ENCODE assay signal across 8 cellular contexts in genomic region chr5:133025804-133026663, GRCh38. TPM values are rescaled to one million over a fixed set of nuclear protein-coding genes. Genes with fewer than 3 reads are reported as not detected.
DNase-seq lines count a peak whose midpoint lies in the region; ATAC-seq and TF ChIP-seq lines count a peak whose summit lies in the region.

Gene ZCCHC10, minus strand, starts transcription at chr5:133026549. Its CDS starts 12 bp downstream, at chr5:133026537.

- peaks cover 6% of the 10 kb centered on the region for H3K36me3 Mint-ChIP-seq in T-cell

- intact Hi-C loops in heart left ventricle (cut with DNase I) (loop anchor here in 3 of 10 donors (1.0 to 10.0 kb wide), 3 partner anchors 25 to 63 kb away; partner anchors contain the start of gene AFF4 (in 2 of the 3)), transverse colon (cut with DNase I; ENCODE audit: low total_unique reads) (loop anchor here (10.0 kb wide), 1 partner anchor 621 kb away; no protein-coding TSS in a partner anchor)

- TF ChIP-seq POLR2A in heart left ventricle (IDR thresholded peaks at IDR 0.05) (peak in 1 of 2 donors; percentile 75), transverse colon (IDR thresholded peaks at IDR 0.05) (peak; percentile 82)

- ATAC-seq in HG02852 (IDR thresholded peaks at IDR 0.05; ENCODE audit: unreplicated experiment) (peak; percentile 98), T-cell (replicated peaks in 1 of 4) (peak; percentile 99 to 100 (median 100)), heart left ventricle (peak; percentile 97 to 100 (median 100))

- H3K27ac ChIP-seq in adipose tissue (ENCODE audit: low read depth, low read length) (peak within 1 kb of the TSS; percentile 78), heart left ventricle (peak within 1 kb of the TSS; percentile 75 to 97 (median 93)), transverse colon (peak within 1 kb of the TSS; percentile 93 to 99 (median 96))

- TF ChIP-seq CTCF in GM13976 (IDR thresholded peaks at IDR 0.05; ENCODE audit: borderline replicate concordance, control extremely low read depth, extremely low read depth, insufficient read depth, missing control alignments) (no peak), heart left ventricle (IDR thresholded peaks at IDR 0.05) (no peak), transverse colon (IDR thresholded peaks at IDR 0.05) (no peak)

- H3K27ac Mint-ChIP-seq in T-cell = peak within 1 kb of the TSS; percentile 88 to 89

- H3K36me3 ChIP-seq in heart left ventricle (peaks cover 0 to 20% (median 7%) of the 10 kb centered on the region in 9 donors), transverse colon (peaks cover 0 to 6% (median 3%) of the 10 kb centered on the region in 4 donors)

- H3K4me1 ChIP-seq in heart left ventricle = peaks cover 0 to 24% (median 11%) of the 10 kb centered on the region in 12 donors
- H3K4me1 ChIP-seq in transverse colon = peaks cover 3 to 32% (median 15%) of the 10 kb centered on the region in 4 donors

- in situ Hi-C loops in GM13976 (cut with MboI; ENCODE audit: low sequenced_read_pairs, unreplicated experiment) = no loop called here
- in situ Hi-C loops in transverse colon (cut with MboI; ENCODE audit: low pct_ligation_motif_present in 1 of 4, low pct_unique_long_range_greater_than_20kb in 1 of 4, low sequenced_read_pairs in 3 of 4) = no loop called here

- H3K4me1 Mint-ChIP-seq in T-cell = peaks cover 19 to 29% (median 24%) of the 10 kb centered on the region in 3 donors

- no peaks in the 10 kb centered on the region for H3K27me3 ChIP-seq in heart left ventricle
- no peaks in the 10 kb centered on the region for H3K27me3 ChIP-seq in transverse colon

- WGBS in adipose tissue, 3 donors = 0 to 1% (median 1%) methylated on average over 53 of the region's 53 CpGs
- 0 to 1% (median 1%) methylated on average over 29 to 53 of the region's 53 CpGs for WGBS in heart left ventricle, 4 donors
- WGBS in transverse colon (ENCODE audit: low coverage in 1 of 2), 2 donors = 1 to 2% methylated on average over 5 to 41 of the region's 53 CpGs

- POLR2A ChIA-PET in T-cell (lab: Charles Lee) = interaction anchor here in 1 of 2 donors (0.7 to 1.5 kb wide), 2 partner anchors 25 to 66 kb away, joined by 3 to 4 read pairs; no protein-coding TSS in a partner anchor

- CTCF ChIA-PET in T-cell (lab: Charles Lee) = no interaction called here

- TF ChIP-seq EP300 in transverse colon (IDR thresholded peaks at IDR 0.05; ENCODE audit: low read depth) = no peak

- DNase-seq in GM13976 (ENCODE audit: low spot score) = peak; percentile 94
- peak; percentile 92 for DNase-seq in NCI-H146 (lab: John Stamatoyannopoulos, UW)
- DNase-seq in T-cell = peak; percentile 78 to 92 (median 87)
- DNase-seq in heart left ventricle = peak; percentile 93 to 96 (median 95)
- peak; percentile 94 for DNase-seq in pons (ENCODE audit: low spot score)
- DNase-seq in transverse colon = peak; percentile 95

- H3K27me3 Mint-ChIP-seq in T-cell = no peaks in the 10 kb centered on the region

- H3K4me3 Mint-ChIP-seq in T-cell = peak within 1 kb of the TSS; percentile 93 to 96 (median 94)

- H3K9me3 Mint-ChIP-seq in T-cell = no peaks in the 10 kb centered on the region

- peak within 1 kb of the TSS; percentile 53 to 98 (median 83) for H3K4me3 ChIP-seq in heart left ventricle
- H3K4me3 ChIP-seq in transverse colon = peak within 1 kb of the TSS; percentile 82 to 95 (median 86)

- H3K9me3 ChIP-seq in heart left ventricle (no peaks in the 10 kb centered on the region), transverse colon (no peaks in the 10 kb centered on the region)

RNA-seq across cellular contexts. Expression of gene ZCCHC10, which starts in this region (rescaled TPM):
- 10 to 100 TPM; 15.6 to 19.5 (median 16.3) TPM for total RNA-seq in T-cell
- polyA plus RNA-seq in adipose tissue = 10 to 100 TPM in 2 of 3 donors, 1 to 10 TPM in 1; 7.3 to 19.9 (median 13.6) TPM
- 10 to 100 TPM in 8 of 9 donors, 1 to 10 TPM in 1; 9.9 to 22.5 (median 17.0) TPM for total RNA-seq in heart left ventricle
- polyA plus RNA-seq in heart left ventricle = 10 to 100 TPM; 20.8 to 24.1 TPM
- total RNA-seq in transverse colon = 10 to 100 TPM; 19.1 to 37.4 (median 25.7) TPM

Comparison
In these comparisons a context has a peak if more than half of its experiments do, and no peak if none do; other contexts are left out.
1. Peak in every context shown above with its lines: DNase-seq, ATAC-seq, H3K4me3 ChIP-seq and H3K27ac ChIP-seq.